10 cellular contexts compared by ENCODE assay signal in genomic region chr19:56839665-56840451, GRCh38. TPM values are rescaled to one million over a fixed set of nuclear protein-coding genes. Genes with fewer than 3 reads are reported as not detected.
DNase-seq lines count a peak whose midpoint lies in the region; ATAC-seq and TF ChIP-seq lines count a peak whose summit lies in the region.
"Had no signal": no experiment of that assay in that cellular context is flagged by ENCODE, and none has a peak within 500 bp of the region (broad histone marks: within the 10 kb centered on the region; RNA-seq: fewer than 3 reads in every experiment).

No MANE protein-coding gene starts in this region.

- no peak overlapping the region for H3K9ac ChIP-seq in MM.1S (ENCODE audit: low read length)

- DNase-seq in stimulated activated CD4-positive, alpha-beta T cell treated with anti-CD3 and anti-CD28 coated beads, Interleukin-15, amount 100 ng/mL, for 24 hours = peak; percentile 6
- DNase-seq in stimulated activated CD4-positive, alpha-beta T cell treated with anti-CD3 and anti-CD28 coated beads, Interleukin-4, amount 100 ng/mL, for 4 hours = no peak
- peak; percentile 43 to 58 for DNase-seq in erythroblast (lab: John Stamatoyannopoulos, UW)
- peak; percentile 95 for DNase-seq in mucosa of gallbladder (ENCODE audit: low spot score)
- DNase-seq in uterus = peak; percentile 93 to 98
- DNase-seq in EL = no peak
- DNase-seq in MM.1S = no peak
- DNase-seq: endodermal cell had no signal

- no peaks in the 10 kb centered on the region for H3K4me1 ChIP-seq in uterus
- no peaks in the 10 kb centered on the region for H3K4me1 ChIP-seq in MM.1S (ENCODE audit: low read length)

- no peaks in the 10 kb centered on the region for H3F3A ChIP-seq in MM.1S (ENCODE audit: insufficient read depth, low read length)

- H3K27ac ChIP-seq in uterus = peak overlapping the region; percentile 85 to 89
- no peak overlapping the region for H3K27ac ChIP-seq in MM.1S (ENCODE audit: low read length)

- no peaks in the 10 kb centered on the region for H3K79me2 ChIP-seq in MM.1S (ENCODE audit: low read length)

- intact Hi-C loops in uterus (cut with DNase I; ENCODE audit: low total_unique reads) = loop anchor here (10.0 kb wide), 1 partner anchor 1755 kb away; no protein-coding TSS in a partner anchor

- TF ChIP-seq POLR2A in erythroblast (IDR thresholded peaks at IDR 0.05; ENCODE audit: low read length) = no peak
- peak; percentile 11 to 19 for TF ChIP-seq POLR2A in uterus (IDR thresholded peaks at IDR 0.05)

- no peaks in the 10 kb centered on the region for H3K9me3 ChIP-seq in uterus
- no peaks in the 10 kb centered on the region for H3K9me3 ChIP-seq in MM.1S (replicated peaks; ENCODE audit: insufficient read depth, low read length)

- H3K27me3 ChIP-seq in uterus (no peaks in the 10 kb centered on the region), MM.1S (replicated peaks; ENCODE audit: insufficient read depth, low read length) (no peaks in the 10 kb centered on the region)

- TF ChIP-seq CTCF in uterus (IDR thresholded peaks at IDR 0.05) (no peak), MM.1S (IDR thresholded peaks at IDR 0.05; ENCODE audit: low read length) (no peak)

- H4K20me1 ChIP-seq in MM.1S (ENCODE audit: insufficient read depth, low read length) = no peaks in the 10 kb centered on the region

- H3K4me3 ChIP-seq in uterus = peak overlapping the region; percentile 57 to 64
- no peak overlapping the region for H3K4me3 ChIP-seq in MM.1S (ENCODE audit: low read length)

- no peak overlapping the region for H3K4me2 ChIP-seq in MM.1S (ENCODE audit: low read depth, low read length)

- no peak overlapping the region for H2AFZ ChIP-seq in MM.1S (ENCODE audit: low read length)

- H3K9me2 ChIP-seq in MM.1S (replicated peaks; ENCODE audit: insufficient read depth, low read length) = no peaks in the 10 kb centered on the region

- H3K36me3 ChIP-seq in uterus (no peaks in the 10 kb centered on the region), MM.1S (replicated peaks; ENCODE audit: insufficient read depth, low read length) (no peaks in the 10 kb centered on the region)

- no peak for ATAC-seq in HG03095 (IDR thresholded peaks at IDR 0.05; ENCODE audit: unreplicated experiment)
- ATAC-seq: HCT116 had no signal

RNA-seq across cellular contexts. Expression of gene PEG3, which starts 0.7 kb away (rescaled TPM):
- total RNA-seq in mucosa of gallbladder = 7.7 TPM
- 100 to 1,000 TPM in 1 of 4 donors, 10 to 100 TPM in 2, 1 to 10 TPM in 1; 10.0 to 301 (median 42.1) TPM for total RNA-seq in uterus
- total RNA-seq: endodermal cell had no signal

RNA-seq across cellular contexts. Expression of gene ZIM2, which starts 0.7 kb away (rescaled TPM):
- total RNA-seq in mucosa of gallbladder = not detected
- 1 to 10 TPM in 2 of 4 donors, not detected in 2; 4.9 to 6.0 TPM for total RNA-seq in uterus
- total RNA-seq: endodermal cell had no signal

Comparison
In these comparisons a context has a peak if more than half of its experiments do, and no peak if none do; other contexts are left out.
1. DNase-seq: peak in stimulated activated CD4-positive, alpha-beta T cell treated with anti-CD3 and anti-CD28 coated beads, Interleukin-15, amount 100 ng/mL, for 24 hours (single experiment), erythroblast (2 of 2), mucosa of gallbladder (single experiment) and uterus (2 of 2); none in stimulated activated CD4-positive, alpha-beta T cell treated with anti-CD3 and anti-CD28 coated beads, Interleukin-4, amount 100 ng/mL, for 4 hours (0 of 2), EL (single experiment) and MM.1S (single experiment).